ENCODE assay signal across 18 cellular contexts in the genomic region with DNA sequence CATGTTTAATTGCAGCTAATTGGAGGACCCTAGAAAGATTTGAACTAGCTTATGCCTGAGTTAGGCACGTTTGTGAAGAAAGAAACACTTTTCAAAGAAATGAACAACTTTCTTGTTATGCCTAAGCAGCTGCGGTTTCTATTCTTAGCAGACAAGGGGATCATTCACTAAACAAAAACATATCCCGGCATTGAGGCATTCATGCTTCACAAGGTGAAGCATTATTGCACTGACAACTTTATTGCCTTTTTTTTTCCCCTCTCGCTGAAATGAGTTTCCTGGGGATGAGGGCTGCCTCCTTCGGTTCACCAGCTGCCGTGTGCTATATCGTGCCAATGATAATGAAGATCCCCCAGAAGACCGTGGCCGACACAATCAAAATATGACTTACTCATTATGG.
DNase-seq lines count a peak whose midpoint lies in the region; ATAC-seq, FAIRE-seq and TF ChIP-seq lines count a peak whose summit lies in the region.
"Had no signal": no experiment of that assay in that cellular context is flagged by ENCODE, and none has a peak within 500 bp of the region (broad histone marks: within the 10 kb centered on the region; RNA-seq: fewer than 3 reads in every experiment).

No MANE protein-coding gene starts in this region.

- no peaks in the 10 kb centered on the region for H3K36me3 ChIP-seq in BLaER1
- no peaks in the 10 kb centered on the region for H3K36me3 ChIP-seq in endodermal cell (ENCODE audit: control insufficient read depth, insufficient read depth, low read length)

- TF ChIP-seq CTCF in endodermal cell (conservative IDR thresholded peaks at IDR 0.05) = no peak
- no peak for TF ChIP-seq CTCF in retinal pigment epithelial cell (conservative IDR thresholded peaks at IDR 0.05; ENCODE audit: low read depth, low read length)
- no peak for TF ChIP-seq CTCF in coronary artery (IDR thresholded peaks at IDR 0.05)

- H3K9me3 Mint-ChIP-seq in endodermal cell = no peaks in the 10 kb centered on the region
- H3K9me3 Mint-ChIP-seq: CD8-positive, alpha-beta T cell had no signal

- no peak for ATAC-seq in GM21423 (IDR thresholded peaks at IDR 0.05; ENCODE audit: unreplicated experiment)
- ATAC-seq in GM21515 (IDR thresholded peaks at IDR 0.05; ENCODE audit: unreplicated experiment) = no peak
- ATAC-seq: CD8-positive, alpha-beta T cell; HepG2 had no signal

- no peak overlapping the region for H3K27ac Mint-ChIP-seq in endodermal cell
- H3K27ac Mint-ChIP-seq: CD8-positive, alpha-beta T cell had no signal

- H3K27me3 ChIP-seq in BLaER1 (no peaks in the 10 kb centered on the region), endodermal cell (ENCODE audit: control insufficient read depth, insufficient read depth, low read length, poor library complexity, severe bottlenecking) (no peaks in the 10 kb centered on the region)

- no peaks in the 10 kb centered on the region for H4K20me1 ChIP-seq in BLaER1

- H3K27ac ChIP-seq in BLaER1 (no peak overlapping the region), endodermal cell (ENCODE audit: low read depth, low read length) (peak overlapping the region; percentile 9), coronary artery (no peak overlapping the region)
- H3K27ac ChIP-seq: PC-9 had no signal

- no peak for FAIRE-seq in GM12892 (lab: Jason Lieb, UNC)
- FAIRE-seq: D721Med, H1, HepG2 had no signal

- 73 to 94% methylated on average over 2 to 9 of the region's 9 CpGs for WGBS in endodermal cell (ENCODE audit: insufficient coverage in 1 of 2, insufficient read length in 1 of 2), 2 experiments

- no peaks in the 10 kb centered on the region for H3K27me3 Mint-ChIP-seq in endodermal cell (ENCODE audit: insufficient read depth)

- H3K4me3 ChIP-seq in BLaER1 (no peak overlapping the region), endodermal cell (ENCODE audit: low read length) (no peak overlapping the region), retinal pigment epithelial cell (ENCODE audit: low read length) (no peak overlapping the region), coronary artery (no peak overlapping the region)
- H3K4me3 ChIP-seq: PC-9 had no signal

- DNase-seq in endodermal cell (no peak), myocyte (ENCODE audit: low read depth) (peak; percentile 4), retinal pigment epithelial cell (ENCODE audit: low read depth) (peak; percentile 1), coronary artery (ENCODE audit: low spot score) (no peak), GM12892 (ENCODE audit: insufficient read length) (no peak)
- DNase-seq: CD8-positive, alpha-beta T cell; DMS79; KG1; NCI-H1048; NCI-H1436 treated with DMSO at 0.1 percent for 48 hours; NCI-H2029 treated with DMSO at 0.1 percent for 48 hours; PC-9 had no signal

- peaks cover 4% of the 10 kb centered on the region for H3K4me1 Mint-ChIP-seq in endodermal cell

- H3K36me3 Mint-ChIP-seq in endodermal cell (ENCODE audit: low read depth) = no peaks in the 10 kb centered on the region
- H3K36me3 Mint-ChIP-seq: CD8-positive, alpha-beta T cell had no signal

- no peak for TF ChIP-seq POLR2A in GM12892 (IDR thresholded peaks at IDR 0.05; ENCODE audit: low read depth, low read length)

- H3K9ac ChIP-seq in BLaER1 (no peak overlapping the region), endodermal cell (ENCODE audit: extremely low read depth, low read length, poor library complexity, severe bottlenecking) (no peak overlapping the region)

- peak overlapping the region; percentile 18; the same call in 1 of the 2 replicates for H3K4me2 ChIP-seq in BLaER1
- H3K4me2 ChIP-seq: PC-9 had no signal

- H3K9me3 ChIP-seq in BLaER1 (no peaks in the 10 kb centered on the region), endodermal cell (ENCODE audit: control insufficient read depth, low read length) (no peaks in the 10 kb centered on the region)

- H3K4me3 Mint-ChIP-seq in endodermal cell = no peak overlapping the region
- H3K4me3 Mint-ChIP-seq: CD8-positive, alpha-beta T cell had no signal

- H3K4me1 ChIP-seq in BLaER1 (peaks cover 10% of the 10 kb centered on the region), endodermal cell (ENCODE audit: control insufficient read depth, insufficient read depth, low read length) (no peaks in the 10 kb centered on the region)

Comparison
In these comparisons a context has a peak if more than half of its experiments do, and no peak if none do; other contexts are left out.
1. DNase-seq: peak in myocyte (single experiment) and retinal pigment epithelial cell (single experiment); none in endodermal cell (single experiment), coronary artery (single experiment) and GM12892 (single experiment).